31 cellular contexts compared by ENCODE assay signal in genomic region chr3:102190340-102190723, GRCh38.
DNase-seq lines count a peak whose midpoint lies in the region; ATAC-seq, FAIRE-seq and TF ChIP-seq lines count a peak whose summit lies in the region.
"Had no signal": no experiment of that assay in that cellular context is flagged by ENCODE, and none has a peak within 500 bp of the region (broad histone marks: within the 10 kb centered on the region; RNA-seq: fewer than 3 reads in every experiment).

No MANE protein-coding gene starts in this region.

- WGBS in esophagus squamous epithelium, 2 donors: 28 to 57% methylated on average over 6 of the region's 6 CpGs
- WGBS in hepatocyte (ENCODE audit: low lambda C conversion rate, missing lambda C conversion rate): 86% methylated on average over 6 of the region's 6 CpGs

- no peaks in the 10 kb centered on the region for H3K79me2 ChIP-seq in astrocyte (ENCODE audit: insufficient read depth, low read length)
- H3K79me2 ChIP-seq in hepatocyte: no peaks in the 10 kb centered on the region
- H3K79me2 ChIP-seq: parathyroid adenoma had no signal

- no peaks in the 10 kb centered on the region for H3K27me3 Mint-ChIP-seq in Calu3 (ENCODE audit: unreplicated experiment)
- H3K27me3 Mint-ChIP-seq in astrocyte (ENCODE audit: low read depth, unreplicated experiment): no peaks in the 10 kb centered on the region
- no peaks in the 10 kb centered on the region for H3K27me3 Mint-ChIP-seq in endothelial cell (ENCODE audit: unreplicated experiment)
- H3K27me3 Mint-ChIP-seq: activated CD4-positive, alpha-beta T cell treated with anti-CD3 and anti-CD28 coated beads, Interleukin-2, amount 10 ng/mL, durations not matched to agents 24 days and 14 days; activated naive CD8-positive, alpha-beta T cell treated with anti-CD3 and anti-CD28 coated beads for 36 hours; central memory CD8-positive, alpha-beta T cell had no signal

- peaks cover 67% of the 10 kb centered on the region for H3K4me1 Mint-ChIP-seq in Calu3 (ENCODE audit: low read depth, unreplicated experiment)
- peaks cover 4% of the 10 kb centered on the region for H3K4me1 Mint-ChIP-seq in astrocyte (ENCODE audit: low read depth, unreplicated experiment)
- H3K4me1 Mint-ChIP-seq in endothelial cell (ENCODE audit: unreplicated experiment): peaks cover 3% of the 10 kb centered on the region
- H3K4me1 Mint-ChIP-seq: central memory CD8-positive, alpha-beta T cell; neural crest cell had no signal

- no peaks in the 10 kb centered on the region for H4K20me1 ChIP-seq in astrocyte (ENCODE audit: insufficient read depth, low read length)
- H4K20me1 ChIP-seq in hepatocyte (ENCODE audit: insufficient read depth, poor library complexity, severe bottlenecking): no peaks in the 10 kb centered on the region

- H3K9me3 Mint-ChIP-seq in Calu3 (ENCODE audit: low read depth, unreplicated experiment): no peaks in the 10 kb centered on the region
- peaks cover 1% of the 10 kb centered on the region for H3K9me3 Mint-ChIP-seq in astrocyte (ENCODE audit: unreplicated experiment)
- H3K9me3 Mint-ChIP-seq in endothelial cell (ENCODE audit: unreplicated experiment): no peaks in the 10 kb centered on the region
- H3K9me3 Mint-ChIP-seq: CD8-positive, alpha-beta T cell; central memory CD8-positive, alpha-beta T cell had no signal

- H3K9ac ChIP-seq in astrocyte (ENCODE audit: low read length): no peak overlapping the region
- H3K9ac ChIP-seq: KMS-11, parathyroid adenoma had no signal

- H3K36me3 ChIP-seq in astrocyte (ENCODE audit: insufficient read depth, low read length) (no peaks in the 10 kb centered on the region), esophagus squamous epithelium (no peaks in the 10 kb centered on the region), hepatocyte (replicated peaks; ENCODE audit: insufficient read depth, low read depth) (no peaks in the 10 kb centered on the region)
- H3K36me3 ChIP-seq: left lung, WERI-Rb-1 had no signal

- intact Hi-C loops in Calu3 (cut with micrococcal nuclease; ENCODE audit: unreplicated experiment) (no loop called here), esophagus squamous epithelium (cut with DNase I) (no loop called here)

- H3K27me3 ChIP-seq in astrocyte (ENCODE audit: insufficient read depth, low read length) (no peaks in the 10 kb centered on the region), esophagus squamous epithelium (no peaks in the 10 kb centered on the region), hepatocyte (no peaks in the 10 kb centered on the region)
- H3K27me3 ChIP-seq: left lung had no signal

- BruUV-seq in Calu3 (replicated peaks; lab: Mats Ljungman, UMichigan): no TSS peak

- DNase-seq in Calu3 (peak; percentile 28), astrocyte (ENCODE audit: low read depth) (no peak), esophagus squamous epithelium (lab: John Stamatoyannopoulos, UW) (no peak), SIG-M5 treated with dmso at 0.1 percent for 504 hours (lab: John Stamatoyannopoulos, UW; ENCODE audit: unreplicated experiment) (no peak), hepatocyte (ENCODE audit: low spot score) (no peak), endothelial cell (ENCODE audit: low spot score) (no peak)
- DNase-seq: activated CD4-positive, alpha-beta T cell treated with anti-CD3 and anti-CD28 coated beads, Interleukin-2, amount 10 ng/mL, durations not matched to agents 24 days and 14 days; activated gamma-delta T cell; activated naive CD8-positive, alpha-beta T cell treated with anti-CD3 and anti-CD28 coated beads for 36 hours; activated T-cell treated with anti-CD3 and anti-CD28 coated beads, Interleukin-2, amount 50 U/mL, for 1 hour; CD8-positive, alpha-beta T cell; H7; left lung; mesendoderm; NCI-H1436; NCI-H2081; NCI-H526 treated with DMSO at 0.1 percent for 48 hours; SIG-M5; stimulated activated CD4-positive, alpha-beta T cell treated with anti-CD3 and anti-CD28 coated beads, Interleukin-2, amount 100 ng/mL, for 24 hours; stimulated activated naive CD8-positive, alpha-beta T cell treated with anti-CD3 and anti-CD28 coated beads, Interleukin-15, Interleukin-2, amounts not matched to agents 100 U/mL and 50 U/mL, for 24 hours; SW 1271; T-helper 9 cell; WERI-Rb-1 had no signal

- peak overlapping the region; percentile 44 for H3K27ac ChIP-seq in astrocyte (ENCODE audit: low read depth, low read length)
- peak overlapping the region; percentile 4 to 61 (median 54) for H3K27ac ChIP-seq in esophagus squamous epithelium
- H3K27ac ChIP-seq in skin epidermis: peak overlapping the region in 13 of 21 experiments; percentile 8 to 64 (median 52)
- H3K27ac ChIP-seq in hepatocyte: no peak overlapping the region
- H3K27ac ChIP-seq: KMS-11, left lung, parathyroid adenoma, WERI-Rb-1 had no signal

- no peak for ATAC-seq in GM21526 (IDR thresholded peaks at IDR 0.05; ENCODE audit: low FRiP score, unreplicated experiment)
- ATAC-seq: CD8-positive, alpha-beta T cell; left lung; Panc1; stimulated activated naive CD8-positive, alpha-beta T cell treated with anti-CD3 and anti-CD28 coated beads, Interleukin-15, Interleukin-2, amounts not matched to agents 100 U/mL and 50 U/mL, for 24 hours had no signal

- H3K4me1 ChIP-seq in astrocyte (ENCODE audit: insufficient read depth, low read length) (peaks cover 4% of the 10 kb centered on the region), esophagus squamous epithelium (peaks cover 0 to 32% (median 0%) of the 10 kb centered on the region in 3 donors), hepatocyte (ENCODE audit: insufficient read depth) (peaks cover 17% of the 10 kb centered on the region)
- H3K4me1 ChIP-seq: parathyroid adenoma had no signal

- H3K9me3 ChIP-seq in astrocyte (ENCODE audit: insufficient read depth, low read depth, low read length) (no peaks in the 10 kb centered on the region), esophagus squamous epithelium (no peaks in the 10 kb centered on the region), hepatocyte (ENCODE audit: low read depth) (no peaks in the 10 kb centered on the region)
- H3K9me3 ChIP-seq: left lung had no signal

- H3K4me3 Mint-ChIP-seq in Calu3 (ENCODE audit: low read depth, unreplicated experiment) (peak overlapping the region; percentile 39), astrocyte (ENCODE audit: unreplicated experiment) (no peak overlapping the region), endothelial cell (ENCODE audit: unreplicated experiment) (no peak overlapping the region)
- H3K4me3 Mint-ChIP-seq: activated CD4-positive, alpha-beta T cell treated with anti-CD3 and anti-CD28 coated beads, Interleukin-2, amount 10 ng/mL, durations not matched to agents 24 days and 14 days; activated naive CD8-positive, alpha-beta T cell treated with anti-CD3 and anti-CD28 coated beads for 36 hours; CD8-positive, alpha-beta T cell; central memory CD8-positive, alpha-beta T cell; neural crest cell had no signal

- H3K36me3 Mint-ChIP-seq in Calu3 (ENCODE audit: insufficient read depth, unreplicated experiment) (peaks cover 11% of the 10 kb centered on the region), astrocyte (ENCODE audit: low read depth, unreplicated experiment) (no peaks in the 10 kb centered on the region), endothelial cell (ENCODE audit: low read depth, unreplicated experiment) (no peaks in the 10 kb centered on the region)
- H3K36me3 Mint-ChIP-seq: CD8-positive, alpha-beta T cell had no signal

- no peak for TF ChIP-seq POLR2A in esophagus squamous epithelium (IDR thresholded peaks at IDR 0.05)

- no peak for TF ChIP-seq CTCF in Calu3 (IDR thresholded peaks at IDR 0.05; ENCODE audit: unreplicated experiment)
- TF ChIP-seq CTCF in astrocyte (IDR thresholded peaks at IDR 0.05; ENCODE audit: insufficient read depth, low read depth, low read length): no peak
- no peak for TF ChIP-seq CTCF in esophagus squamous epithelium (IDR thresholded peaks at IDR 0.05)
- no peak for TF ChIP-seq CTCF in hepatocyte (IDR thresholded peaks at IDR 0.05; ENCODE audit: poor library complexity)
- no peak for TF ChIP-seq CTCF in endothelial cell (IDR thresholded peaks at IDR 0.05; ENCODE audit: unreplicated experiment)

- H3K9me2 ChIP-seq in hepatocyte (replicated peaks; ENCODE audit: insufficient read depth): no peaks in the 10 kb centered on the region

- H2AFZ ChIP-seq in astrocyte (ENCODE audit: low read depth, low read length) (no peak overlapping the region), hepatocyte (no peak overlapping the region)
- H2AFZ ChIP-seq: parathyroid adenoma had no signal

- CTCF ChIA-PET in Calu3 (lab: Charles Lee): interaction anchor here (1.0 to 1.5 kb wide), 2 partner anchors 11 to 34 kb away, joined by 3 read pairs; no protein-coding TSS in a partner anchor

- H3K27ac Mint-ChIP-seq in Calu3 (ENCODE audit: unreplicated experiment) (peak overlapping the region; percentile 94), astrocyte (ENCODE audit: unreplicated experiment) (no peak overlapping the region), endothelial cell (ENCODE audit: unreplicated experiment) (no peak overlapping the region)
- H3K27ac Mint-ChIP-seq: activated CD4-positive, alpha-beta T cell treated with anti-CD3 and anti-CD28 coated beads, Interleukin-2, amount 10 ng/mL, durations not matched to agents 24 days and 14 days; activated naive CD8-positive, alpha-beta T cell treated with anti-CD3 and anti-CD28 coated beads for 36 hours; CD8-positive, alpha-beta T cell had no signal

- H3K4me3 ChIP-seq in astrocyte (ENCODE audit: insufficient read depth, low read depth, low read length) (no peak overlapping the region), esophagus squamous epithelium (no peak overlapping the region), skin epidermis (no peak overlapping the region), hepatocyte (no peak overlapping the region)
- H3K4me3 ChIP-seq: left lung had no signal

- FAIRE-seq in astrocyte (lab: Jason Lieb, UNC): no peak
- FAIRE-seq: A204.1 had no signal

- H3K4me2 ChIP-seq in astrocyte (ENCODE audit: low read length) (peak overlapping the region; percentile 21), hepatocyte (no peak overlapping the region)
- H3K4me2 ChIP-seq: KMS-11 had no signal
